ENCODE assay signal across 24 cellular contexts in the genomic region with DNA sequence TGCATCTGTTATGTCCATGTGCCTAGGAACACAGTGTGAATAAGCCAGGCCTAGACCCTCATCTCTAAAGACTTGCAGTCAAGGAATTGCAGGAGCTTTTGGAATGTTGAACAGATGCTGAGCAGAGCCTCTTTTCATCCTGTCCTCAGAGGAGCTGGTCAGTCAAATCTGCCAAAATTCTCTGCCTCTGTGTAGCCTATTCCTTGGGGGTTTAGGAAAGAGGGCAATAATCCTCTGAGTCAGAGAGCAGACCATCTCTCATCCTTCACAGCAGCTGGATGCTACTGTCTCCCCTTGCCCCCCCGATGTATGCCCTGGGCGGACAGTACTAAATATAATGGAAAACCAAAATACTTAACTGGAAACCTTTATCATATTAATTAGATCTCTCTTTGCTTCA. TPM values are rescaled to one million over a fixed set of nuclear protein-coding genes. Genes with fewer than 3 reads are reported as not detected.
"Had no signal": no experiment of that assay in that cellular context is flagged by ENCODE, and none has a peak within 500 bp of the region (broad histone marks: within the 10 kb centered on the region; RNA-seq: fewer than 3 reads in every experiment).

No MANE protein-coding gene starts in this region.

- H3K9me3 ChIP-seq: colonic mucosa had no signal

- H3K9ac ChIP-seq: parathyroid adenoma had no signal

- H3K4me3 ChIP-seq: colonic mucosa, sigmoid colon, tibial nerve had no signal

- H2AFZ ChIP-seq: parathyroid adenoma had no signal

- H3K36me3 ChIP-seq: brain microvascular endothelial cell, colonic mucosa, neutrophil, sigmoid colon, tibial nerve had no signal

- H3K4me1 ChIP-seq: colonic mucosa, parathyroid adenoma, sigmoid colon had no signal

- H3K27me3 ChIP-seq: brain microvascular endothelial cell, colonic mucosa, neutrophil, sigmoid colon, tibial nerve had no signal

- ATAC-seq: activated T-cell treated with anti-CD3 and anti-CD28 coated beads, Interleukin-2, amount 50 U/mL, for 72 hours; natural killer cell; stimulated activated naive CD8-positive, alpha-beta T cell treated with anti-CD3 and anti-CD28 coated beads, Interleukin-15, Interleukin-2, amounts not matched to agents 100 U/mL and 50 U/mL, for 24 hours had no signal

- H3K79me2 ChIP-seq: parathyroid adenoma had no signal

- DNase-seq: activated CD4-positive, alpha-beta T cell treated with anti-CD3 and anti-CD28 coated beads, Interleukin-2, amount 10 ng/mL, durations not matched to agents 7 days and 5 days; activated CD4-positive, CD25-positive, alpha-beta regulatory T cell; activated CD8-positive, alpha-beta memory T cell treated with anti-CD3 and anti-CD28 coated beads for 24 hours; activated effector memory CD4-positive, alpha-beta T cell treated with anti-CD3 and anti-CD28 coated beads, Interleukin-2, amount 50 U/mL, for 16 hours; activated naive CD4-positive, alpha-beta T cell treated with anti-CD3 and anti-CD28 coated beads, Interleukin-2, amount 50 U/mL, for 16 hours; activated T-cell treated with anti-CD3 and anti-CD28 coated beads, Interleukin-2, amount 50 U/mL, for 72 hours; aorta; brain microvascular endothelial cell; colonic mucosa; erythroblast; mesendoderm; natural killer cell; sigmoid colon; stimulated activated CD4-positive, alpha-beta T cell treated with anti-CD3 and anti-CD28 coated beads, Interleukin-12 subunit alpha, Interleukin-12 subunit beta, amount 100 ng/mL, for 4 hours; stimulated activated CD4-positive, alpha-beta T cell treated with anti-CD3 and anti-CD28 coated beads, Interleukin-1b, Interleukin-23, amount 100 ng/mL, for 48 hours; stimulated activated CD8-positive, alpha-beta memory T cell treated with anti-CD3 and anti-CD28 coated beads, Interleukin-4, amount 100 ng/mL, for 48 hours; stimulated activated naive CD8-positive, alpha-beta T cell treated with anti-CD3 and anti-CD28 coated beads, Interleukin-15, Interleukin-2, amounts not matched to agents 100 U/mL and 50 U/mL, for 24 hours; substantia nigra; T1000 had no signal

- H3K27me3 Mint-ChIP-seq: activated CD4-positive, alpha-beta T cell treated with anti-CD3 and anti-CD28 coated beads, Interleukin-2, amount 10 ng/mL, durations not matched to agents 7 days and 5 days; central memory CD8-positive, alpha-beta T cell had no signal

- H3K4me1 Mint-ChIP-seq: activated CD4-positive, alpha-beta T cell treated with anti-CD3 and anti-CD28 coated beads, Interleukin-2, amount 10 ng/mL, durations not matched to agents 7 days and 5 days; central memory CD8-positive, alpha-beta T cell; natural killer cell had no signal

- H3K4me3 Mint-ChIP-seq: activated CD4-positive, alpha-beta T cell treated with anti-CD3 and anti-CD28 coated beads, Interleukin-2, amount 10 ng/mL, durations not matched to agents 7 days and 5 days; activated T-cell treated with anti-CD3 and anti-CD28 coated beads, Interleukin-2, amount 50 U/mL, for 72 hours; central memory CD8-positive, alpha-beta T cell; natural killer cell had no signal

- H3K27ac ChIP-seq: brain microvascular endothelial cell, colonic mucosa, neutrophil, parathyroid adenoma, sigmoid colon, tibial nerve had no signal

- H3K27ac Mint-ChIP-seq: activated CD4-positive, alpha-beta T cell treated with anti-CD3 and anti-CD28 coated beads, Interleukin-2, amount 10 ng/mL, durations not matched to agents 7 days and 5 days; activated T-cell treated with anti-CD3 and anti-CD28 coated beads, Interleukin-2, amount 50 U/mL, for 72 hours; natural killer cell had no signal

RNA-seq across cellular contexts. Expression of a gene that starts 52.6 kb away (rescaled TPM):
- total RNA-seq: activated CD4-positive, alpha-beta T cell treated with anti-CD3 and anti-CD28 coated beads, Interleukin-2, amount 10 ng/mL, durations not matched to agents 7 days and 5 days; activated T-cell treated with anti-CD3 and anti-CD28 coated beads, Interleukin-2, amount 50 U/mL, for 72 hours; T-helper 1 cell treated with Interleukin-12 subunit alpha and Interleukin-12 subunit beta and Interleukin-4 antibody, amounts not matched to agents 30 ng/mL and 1 ng/mL, for 36 hours had no signal
